In genomic region chr17:65783845-65784334, GRCh38 we compare ENCODE assay signal across 1 cellular context.
TF ChIP-seq lines count a peak whose summit lies in the region.

No MANE protein-coding gene starts in this region.

TF ChIP-seq in HepG2, 621 proteins besides CTCF, POLR2A, EP300 and RAD21 (continued from another document and continues in another):
- TF ChIP-seq ZNF281 (CRISPR knock-in tag; IDR thresholded peaks at IDR 0.05; ENCODE audit: borderline replicate concordance) (no peak), HMG20A (CRISPR knock-in tag; IDR thresholded peaks at IDR 0.05; ENCODE audit: borderline replicate concordance) (peak; percentile 91; the same call in 1 of the 2 replicates), CCAR2 (optimal IDR thresholded peaks at IDR 0.05; ENCODE audit: low read depth, low read length) (no peak), STAT6 (CRISPR knock-in tag; IDR thresholded peaks at IDR 0.05; ENCODE audit: borderline replicate concordance) (0 out of 2 replicates have a peak, but pooled peaks have one; percentile 32), ZNF746 (CRISPR knock-in tag; IDR thresholded peaks at IDR 0.05) (no peak), GATAD2A (CRISPR knock-in tag; IDR thresholded peaks at IDR 0.05) (peak; percentile 86), HNRNPLL (IDR thresholded peaks at IDR 0.05; ENCODE audit: low read depth, low read length, poor library complexity, severe bottlenecking) (no peak), NBN (conservative IDR thresholded peaks at IDR 0.05) (no peak), FOSL1 (CRISPR knock-in tag; IDR thresholded peaks at IDR 0.05; ENCODE audit: borderline replicate concordance) (peak; percentile 73; the same call in 1 of the 2 replicates), SP2 (CRISPR knock-in tag; IDR thresholded peaks at IDR 0.05) (no peak), ZBTB7A (CRISPR knock-in tag; IDR thresholded peaks at IDR 0.05) (no peak), ZSCAN12 (CRISPR knock-in tag; IDR thresholded peaks at IDR 0.05) (no peak), ZNF883 (CRISPR knock-in tag; IDR thresholded peaks at IDR 0.05; ENCODE audit: not compliant biosample characterization) (no peak), ZNF800 (CRISPR knock-in tag; IDR thresholded peaks at IDR 0.05) (no peak), KLF11 (CRISPR knock-in tag; IDR thresholded peaks at IDR 0.05) (no peak), ZBTB33 (CRISPR knock-in tag; IDR thresholded peaks at IDR 0.05) (no peak), KAT2B (IDR thresholded peaks at IDR 0.05; ENCODE audit: borderline replicate concordance, low read depth, low read length) (no peak), ZNF784 (CRISPR knock-in tag; IDR thresholded peaks at IDR 0.05; ENCODE audit: borderline replicate concordance) (no peak), IRF1 (CRISPR knock-in tag; IDR thresholded peaks at IDR 0.05; ENCODE audit: low read depth) (no peak), ZZZ3 (CRISPR knock-in tag; IDR thresholded peaks at IDR 0.05; ENCODE audit: borderline replicate concordance) (no peak), ZNF10 (CRISPR knock-in tag; IDR thresholded peaks at IDR 0.05; ENCODE audit: borderline replicate concordance, low read depth) (no peak), CREB3 (CRISPR knock-in tag; IDR thresholded peaks at IDR 0.05) (no peak), ZNF543 (CRISPR knock-in tag; IDR thresholded peaks at IDR 0.05) (no peak), DMAP1 (CRISPR knock-in tag; IDR thresholded peaks at IDR 0.05) (no peak), ZBTB42 (CRISPR knock-in tag; IDR thresholded peaks at IDR 0.05) (no peak), ZNF660 (CRISPR knock-in tag; IDR thresholded peaks at IDR 0.05; ENCODE audit: borderline replicate concordance, low read depth) (no peak), ZBTB20 (CRISPR knock-in tag; IDR thresholded peaks at IDR 0.05; ENCODE audit: borderline replicate concordance, low read depth) (no peak), FOXO4 (CRISPR knock-in tag; conservative IDR thresholded peaks at IDR 0.05) (no peak), ZNF18 (CRISPR knock-in tag; IDR thresholded peaks at IDR 0.05; ENCODE audit: insufficient replicate concordance) (no peak), MAFF (IDR thresholded peaks at IDR 0.05; ENCODE audit: low read depth, low read length) (0 out of 2 replicates have a peak, but pooled peaks have one; percentile 17), SYNCRIP (IDR thresholded peaks at IDR 0.05; ENCODE audit: insufficient read depth, low read depth, low read length) (no peak), REL (CRISPR knock-in tag; conservative IDR thresholded peaks at IDR 0.05) (no peak), MAF1 (CRISPR knock-in tag; IDR thresholded peaks at IDR 0.05; ENCODE audit: borderline replicate concordance) (no peak), ATRX (CRISPR knock-in tag; IDR thresholded peaks at IDR 0.05; ENCODE audit: borderline replicate concordance) (no peak), ZNF557 (CRISPR knock-in tag; IDR thresholded peaks at IDR 0.05) (no peak), CBX1 (IDR thresholded peaks at IDR 0.05; ENCODE audit: low read depth) (no peak), ZNF460 (CRISPR knock-in tag; IDR thresholded peaks at IDR 0.05; ENCODE audit: borderline replicate concordance) (no peak), ARNT (IDR thresholded peaks at IDR 0.05) (no peak), ZNF503 (CRISPR knock-in tag; IDR thresholded peaks at IDR 0.05) (no peak), ZNF737 (CRISPR knock-in tag; IDR thresholded peaks at IDR 0.05; ENCODE audit: borderline replicate concordance) (no peak), MTF2 (CRISPR knock-in tag; IDR thresholded peaks at IDR 0.05; ENCODE audit: borderline replicate concordance) (no peak), ELF4 (CRISPR knock-in tag; IDR thresholded peaks at IDR 0.05; ENCODE audit: borderline replicate concordance) (no peak), ZFP1 (CRISPR knock-in tag; IDR thresholded peaks at IDR 0.05) (peak; percentile 70; the same call in 1 of the 2 replicates), SKI (IDR thresholded peaks at IDR 0.05; ENCODE audit: partially characterized antibody) (no peak), RAD51 (IDR thresholded peaks at IDR 0.05; ENCODE audit: borderline replicate concordance) (no peak), GMEB2 (CRISPR knock-in tag; IDR thresholded peaks at IDR 0.05; ENCODE audit: low read depth) (no peak), ZNF224 (CRISPR knock-in tag; IDR thresholded peaks at IDR 0.05) (no peak), FOSL2 (CRISPR knock-in tag; IDR thresholded peaks at IDR 0.05) (peak; percentile 97)
